1 cellular context compared by ENCODE assay signal in the genomic region with DNA sequence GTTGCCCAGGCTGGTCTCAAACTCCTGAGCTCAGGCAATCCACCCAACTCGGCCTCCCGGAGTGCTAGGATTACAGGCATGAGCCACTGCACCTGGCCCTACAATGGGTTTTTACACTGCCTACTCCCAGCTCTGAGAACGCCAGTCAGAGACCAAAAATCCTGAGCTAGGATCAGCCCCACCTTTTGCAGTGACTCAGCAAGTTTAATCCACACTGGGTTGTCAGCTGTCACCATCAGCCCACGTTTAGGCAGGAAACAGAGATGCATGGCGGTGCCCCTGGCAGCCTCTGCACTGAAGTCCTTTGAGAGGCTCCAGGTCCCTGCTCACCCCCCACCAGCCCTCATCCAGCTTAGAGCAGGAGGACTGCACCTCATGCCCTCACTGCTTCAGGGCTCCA.
TF ChIP-seq lines count a peak whose summit lies in the region.

No MANE protein-coding gene starts in this region.

TF ChIP-seq in K562, 482 proteins besides CTCF, POLR2A, EP300 and RAD21 (continued from another document):
- TF ChIP-seq MEIS2 (IDR thresholded peaks at IDR 0.05; ENCODE audit: partially characterized antibody): peak; percentile 28
- no peak for TF ChIP-seq POLR2G (IDR thresholded peaks at IDR 0.05; ENCODE audit: low read depth, low read length)
- no peak for TF ChIP-seq ZNF324 (CRISPR knock-in tag; IDR thresholded peaks at IDR 0.05)
- TF ChIP-seq PKNOX1 (IDR thresholded peaks at IDR 0.05): peak; percentile 70
- TF ChIP-seq JUNB (CRISPR knock-in tag; conservative IDR thresholded peaks at IDR 0.05): no peak
- no peak for TF ChIP-seq ZFP36 (IDR thresholded peaks at IDR 0.05; ENCODE audit: low read depth, low read length, partially characterized antibody)
- TF ChIP-seq, protein P1, sequence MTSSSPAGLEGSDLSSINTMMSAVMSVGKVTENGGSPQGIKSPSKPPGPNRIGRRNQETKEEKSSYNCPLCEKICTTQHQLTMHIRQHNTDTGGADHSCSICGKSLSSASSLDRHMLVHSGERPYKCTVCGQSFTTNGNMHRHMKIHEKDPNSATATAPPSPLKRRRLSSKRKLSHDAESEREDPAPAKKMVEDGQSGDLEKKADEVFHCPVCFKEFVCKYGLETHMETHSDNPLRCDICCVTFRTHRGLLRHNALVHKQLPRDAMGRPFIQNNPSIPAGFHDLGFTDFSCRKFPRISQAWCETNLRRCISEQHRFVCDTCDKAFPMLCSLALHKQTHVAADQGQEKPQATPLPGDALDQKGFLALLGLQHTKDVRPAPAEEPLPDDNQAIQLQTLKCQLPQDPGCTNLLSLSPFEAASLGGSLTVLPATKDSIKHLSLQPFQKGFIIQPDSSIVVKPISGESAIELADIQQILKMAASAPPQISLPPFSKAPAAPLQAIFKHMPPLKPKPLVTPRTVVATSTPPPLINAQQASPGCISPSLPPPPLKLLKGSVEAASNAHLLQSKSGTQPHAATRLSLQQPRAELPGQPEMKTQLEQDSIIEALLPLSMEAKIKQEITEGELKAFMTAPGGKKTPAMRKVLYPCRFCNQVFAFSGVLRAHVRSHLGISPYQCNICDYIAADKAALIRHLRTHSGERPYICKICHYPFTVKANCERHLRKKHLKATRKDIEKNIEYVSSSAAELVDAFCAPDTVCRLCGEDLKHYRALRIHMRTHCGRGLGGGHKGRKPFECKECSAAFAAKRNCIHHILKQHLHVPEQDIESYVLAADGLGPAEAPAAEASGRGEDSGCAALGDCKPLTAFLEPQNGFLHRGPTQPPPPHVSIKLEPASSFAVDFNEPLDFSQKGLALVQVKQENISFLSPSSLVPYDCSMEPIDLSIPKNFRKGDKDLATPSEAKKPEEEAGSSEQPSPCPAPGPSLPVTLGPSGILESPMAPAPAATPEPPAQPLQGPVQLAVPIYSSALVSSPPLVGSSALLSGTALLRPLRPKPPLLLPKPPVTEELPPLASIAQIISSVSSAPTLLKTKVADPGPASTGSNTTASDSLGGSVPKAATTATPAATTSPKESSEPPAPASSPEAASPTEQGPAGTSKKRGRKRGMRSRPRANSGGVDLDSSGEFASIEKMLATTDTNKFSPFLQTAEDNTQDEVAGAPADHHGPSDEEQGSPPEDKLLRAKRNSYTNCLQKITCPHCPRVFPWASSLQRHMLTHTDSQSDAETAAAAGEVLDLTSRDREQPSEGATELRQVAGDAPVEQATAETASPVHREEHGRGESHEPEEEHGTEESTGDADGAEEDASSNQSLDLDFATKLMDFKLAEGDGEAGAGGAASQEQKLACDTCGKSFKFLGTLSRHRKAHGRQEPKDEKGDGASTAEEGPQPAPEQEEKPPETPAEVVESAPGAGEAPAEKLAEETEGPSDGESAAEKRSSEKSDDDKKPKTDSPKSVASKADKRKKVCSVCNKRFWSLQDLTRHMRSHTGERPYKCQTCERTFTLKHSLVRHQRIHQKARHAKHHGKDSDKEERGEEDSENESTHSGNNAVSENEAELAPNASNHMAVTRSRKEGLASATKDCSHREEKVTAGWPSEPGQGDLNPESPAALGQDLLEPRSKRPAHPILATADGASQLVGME (CRISPR knock-in tag; IDR thresholded peaks at IDR 0.05): no peak
- peak; percentile 35; the same call in 1 of the 2 replicates for TF ChIP-seq ARID1B (IDR thresholded peaks at IDR 0.05)
- TF ChIP-seq MCM3 (IDR thresholded peaks at IDR 0.05): no peak
- TF ChIP-seq BACH1 (tag; IDR thresholded peaks at IDR 0.05): peak; percentile 61; the same call in 1 of the 2 replicates
- peak; percentile 88 for TF ChIP-seq MAFK (IDR thresholded peaks at IDR 0.05; ENCODE audit: low read length)
- no peak for TF ChIP-seq ARID2 (IDR thresholded peaks at IDR 0.05)
- TF ChIP-seq ELF1 (tag; IDR thresholded peaks at IDR 0.05): no peak
